31 cellular contexts compared by ENCODE assay signal in genomic region chr16:57754354-57755060, GRCh38. TPM values are rescaled to one million over a fixed set of nuclear protein-coding genes. Genes with fewer than 3 reads are reported as not detected.
DNase-seq lines count a peak whose midpoint lies in the region; ATAC-seq and TF ChIP-seq lines count a peak whose summit lies in the region.
"Had no signal": no experiment of that assay in that cellular context is flagged by ENCODE, and none has a peak within 500 bp of the region (broad histone marks: within the 10 kb centered on the region; RNA-seq: fewer than 3 reads in every experiment).

No MANE protein-coding gene starts in this region.

- H3K27ac Mint-ChIP-seq in endodermal cell = peak overlapping the region; percentile 53
- H3K27ac Mint-ChIP-seq in stimulated activated effector memory CD8-positive, alpha-beta T cell treated with anti-CD3 and anti-CD28 coated beads, Interleukin-12 subunit alpha, Interleukin-12 subunit beta, amount 100 ng/mL, for 72 hours = peak overlapping the region; percentile 62
- H3K27ac Mint-ChIP-seq: activated naive CD4-positive, alpha-beta T cell treated with anti-CD3 and anti-CD28 coated beads, Interleukin-2, amount 50 U/mL, for 24 hours had no signal

- H3K36me3 Mint-ChIP-seq in endodermal cell (ENCODE audit: low read depth) = peaks cover 21% of the 10 kb centered on the region
- H3K36me3 Mint-ChIP-seq in stimulated activated effector memory CD8-positive, alpha-beta T cell treated with anti-CD3 and anti-CD28 coated beads, Interleukin-12 subunit alpha, Interleukin-12 subunit beta, amount 100 ng/mL, for 72 hours = peaks cover 21% of the 10 kb centered on the region
- H3K36me3 Mint-ChIP-seq: activated naive CD4-positive, alpha-beta T cell treated with anti-CD3 and anti-CD28 coated beads, Interleukin-2, amount 50 U/mL, for 24 hours; natural killer cell treated with Interleukin-12 subunit alpha and Interleukin-12 subunit beta and Interleukin-15 and Interleukin-18, amount 100 ng/mL, for 72 hours had no signal

- peaks cover 0 to 80% (median 10%) of the 10 kb centered on the region in 9 donors for H3K36me3 ChIP-seq in heart right ventricle
- H3K36me3 ChIP-seq in HUES6 (ENCODE audit: control insufficient read depth, insufficient read depth, low read length) = peaks cover 69% of the 10 kb centered on the region
- peaks cover 8% of the 10 kb centered on the region for H3K36me3 ChIP-seq in endodermal cell (ENCODE audit: control insufficient read depth, insufficient read depth, low read length)
- H3K36me3 ChIP-seq: transverse colon had no signal

- H3K4me3 ChIP-seq in heart right ventricle (no peak overlapping the region), HUES6 (ENCODE audit: low read depth, low read length) (no peak overlapping the region), endodermal cell (ENCODE audit: low read length) (no peak overlapping the region)
- H3K4me3 ChIP-seq: ascending aorta, dorsolateral prefrontal cortex, pancreas, Peyer's patch, smooth muscle cell, transverse colon had no signal

- ATAC-seq in Right ventricle myocardium inferior = no peak
- no peak for ATAC-seq in heart right ventricle
- no peak for ATAC-seq in stimulated activated effector memory CD8-positive, alpha-beta T cell treated with anti-CD3 and anti-CD28 coated beads, Interleukin-12 subunit alpha, Interleukin-12 subunit beta, amount 100 ng/mL, for 72 hours
- ATAC-seq in GM19328 (IDR thresholded peaks at IDR 0.05; ENCODE audit: unreplicated experiment) = no peak
- ATAC-seq: natural killer cell treated with Interleukin-12 subunit alpha and Interleukin-12 subunit beta and Interleukin-15 and Interleukin-18, amount 100 ng/mL, for 72 hours; pancreas had no signal

- intact Hi-C loops in Right ventricle myocardium inferior (cut with DNase I) (loop anchor here (10.0 kb wide), 1 partner anchor 250 kb away; the partner anchor contains the start of genes USB1 and ZNF319), heart right ventricle (cut with DNase I) (loop anchor here in 7 of 10 donors (5.0 to 10.0 kb wide), 6 partner anchors 48 to 253 kb away; partner anchors contain the start of genes USB1 (in 3 of the 7), ZNF319 (in 3 of the 7) and KIFC3 (in 2 of the 7))

- H3K9me3 ChIP-seq in heart right ventricle (no peaks in the 10 kb centered on the region), HUES6 (ENCODE audit: control insufficient read depth, insufficient read depth, low read depth, low read length) (no peaks in the 10 kb centered on the region), endodermal cell (ENCODE audit: control insufficient read depth, low read length) (no peaks in the 10 kb centered on the region)
- H3K9me3 ChIP-seq: ascending aorta, pancreas, Peyer's patch, transverse colon had no signal

- no peaks in the 10 kb centered on the region for H3K27me3 Mint-ChIP-seq in endodermal cell (ENCODE audit: insufficient read depth)
- H3K27me3 Mint-ChIP-seq: activated naive CD4-positive, alpha-beta T cell treated with anti-CD3 and anti-CD28 coated beads, Interleukin-2, amount 50 U/mL, for 24 hours; natural killer cell treated with Interleukin-12 subunit alpha and Interleukin-12 subunit beta and Interleukin-15 and Interleukin-18, amount 100 ng/mL, for 72 hours had no signal

- WGBS in heart right ventricle, 2 donors = 85 to 91% methylated on average over 9 of the region's 9 CpGs
- 81 to 82% methylated on average over 3 to 9 of the region's 9 CpGs for WGBS in endodermal cell (ENCODE audit: insufficient coverage in 1 of 2, insufficient read length in 1 of 2), 2 experiments

- no peak overlapping the region for H3K4me3 Mint-ChIP-seq in endodermal cell
- no peak overlapping the region for H3K4me3 Mint-ChIP-seq in stimulated activated effector memory CD8-positive, alpha-beta T cell treated with anti-CD3 and anti-CD28 coated beads, Interleukin-12 subunit alpha, Interleukin-12 subunit beta, amount 100 ng/mL, for 72 hours
- H3K4me3 Mint-ChIP-seq: activated naive CD4-positive, alpha-beta T cell treated with anti-CD3 and anti-CD28 coated beads, Interleukin-2, amount 50 U/mL, for 24 hours; CD14-positive monocyte; natural killer cell treated with Interleukin-12 subunit alpha and Interleukin-12 subunit beta and Interleukin-15 and Interleukin-18, amount 100 ng/mL, for 72 hours had no signal

- H3K4me1 ChIP-seq in heart right ventricle (peaks cover 0 to 27% (median 17%) of the 10 kb centered on the region in 9 donors), HUES6 (ENCODE audit: control insufficient read depth, insufficient read depth, low read length) (peaks cover 19% of the 10 kb centered on the region; the same call in 1 of the 2 replicates), endodermal cell (ENCODE audit: control insufficient read depth, insufficient read depth, low read length) (no peaks in the 10 kb centered on the region)
- H3K4me1 ChIP-seq: ascending aorta, pancreas, Peyer's patch, transverse colon had no signal

- H3K4me1 Mint-ChIP-seq in endodermal cell = no peaks in the 10 kb centered on the region
- H3K4me1 Mint-ChIP-seq in stimulated activated effector memory CD8-positive, alpha-beta T cell treated with anti-CD3 and anti-CD28 coated beads, Interleukin-12 subunit alpha, Interleukin-12 subunit beta, amount 100 ng/mL, for 72 hours = peaks cover 30% of the 10 kb centered on the region
- H3K4me1 Mint-ChIP-seq: activated naive CD4-positive, alpha-beta T cell treated with anti-CD3 and anti-CD28 coated beads, Interleukin-2, amount 50 U/mL, for 24 hours; CD14-positive monocyte had no signal

- H3K27ac ChIP-seq in heart right ventricle = no peak overlapping the region
- no peak overlapping the region for H3K27ac ChIP-seq in HUES6 (ENCODE audit: low read depth, low read length)
- peak overlapping the region; percentile 13 for H3K27ac ChIP-seq in endodermal cell (ENCODE audit: low read depth, low read length)
- H3K27ac ChIP-seq: ascending aorta, pancreas, Peyer's patch, transverse colon had no signal

- TF ChIP-seq CTCF in heart right ventricle (IDR thresholded peaks at IDR 0.05) = no peak
- no peak for TF ChIP-seq CTCF in endodermal cell (conservative IDR thresholded peaks at IDR 0.05)

- peak; percentile 30 for DNase-seq in Right ventricle myocardium inferior (ENCODE audit: missing footprints)
- no peak for DNase-seq in heart right ventricle
- DNase-seq in endodermal cell = no peak
- DNase-seq in stimulated activated effector memory CD8-positive, alpha-beta T cell treated with anti-CD3 and anti-CD28 coated beads, Interleukin-12 subunit alpha, Interleukin-12 subunit beta, amount 100 ng/mL, for 72 hours (ENCODE audit: low spot score in 2 of 2) = no peak
- DNase-seq in T-helper 2 cell = no peak
- DNase-seq in NOMO-1 treated with dmso at 0.1 percent for 144 hours (lab: John Stamatoyannopoulos, UW; ENCODE audit: unreplicated experiment) = no peak
- DNase-seq: activated CD4-positive, CD25-positive, alpha-beta regulatory T cell treated with anti-CD3 and anti-CD28 coated beads, Interleukin-2, amount 50 U/mL, for 72 hours; DND-41; dorsolateral prefrontal cortex; HCEC 1CT; KG1; midbrain; MM.1S; NCI-H2029 treated with DMSO at 0.1 percent for 48 hours; NCI-H526; Peyer's patch; retina; stimulated activated CD4-positive, alpha-beta T cell treated with anti-CD3 and anti-CD28 coated beads, Interleukin-1b, Interleukin-23, amount 100 ng/mL, for 48 hours; stimulated activated CD8-positive, alpha-beta memory T cell treated with anti-CD3 and anti-CD28 coated beads, Interleukin-4, amount 100 ng/mL, for 48 hours; T-helper 1 cell; transverse colon had no signal

- no peaks in the 10 kb centered on the region for H3K27me3 ChIP-seq in heart right ventricle
- H3K27me3 ChIP-seq in HUES6 (ENCODE audit: control insufficient read depth, insufficient read depth, low read length) = no peaks in the 10 kb centered on the region
- no peaks in the 10 kb centered on the region for H3K27me3 ChIP-seq in endodermal cell (ENCODE audit: control insufficient read depth, insufficient read depth, low read length, poor library complexity, severe bottlenecking)
- H3K27me3 ChIP-seq: ascending aorta, dorsolateral prefrontal cortex, pancreas, Peyer's patch, transverse colon had no signal

- no peaks in the 10 kb centered on the region for H3K9me3 Mint-ChIP-seq in endodermal cell
- no peaks in the 10 kb centered on the region for H3K9me3 Mint-ChIP-seq in stimulated activated effector memory CD8-positive, alpha-beta T cell treated with anti-CD3 and anti-CD28 coated beads, Interleukin-12 subunit alpha, Interleukin-12 subunit beta, amount 100 ng/mL, for 72 hours
- H3K9me3 Mint-ChIP-seq: activated naive CD4-positive, alpha-beta T cell treated with anti-CD3 and anti-CD28 coated beads, Interleukin-2, amount 50 U/mL, for 24 hours; natural killer cell treated with Interleukin-12 subunit alpha and Interleukin-12 subunit beta and Interleukin-15 and Interleukin-18, amount 100 ng/mL, for 72 hours had no signal

- H3K9ac ChIP-seq in HUES6 (ENCODE audit: low read length) = peak overlapping the region; percentile 5
- no peak overlapping the region for H3K9ac ChIP-seq in endodermal cell (ENCODE audit: extremely low read depth, low read length, poor library complexity, severe bottlenecking)

RNA-seq across cellular contexts. Expression of gene KATNB1, which starts 18.9 kb away (rescaled TPM):
- total RNA-seq in Right ventricle myocardium inferior (8.5 TPM), heart right ventricle (10 to 100 TPM in 7 of 10 donors, 1 to 10 TPM in 3; 9.0 to 14.0 (median 11.0) TPM), endodermal cell (10 to 100 TPM; 26.1 to 32.4 TPM)
- polyA plus RNA-seq in heart right ventricle = 10 to 100 TPM in 1 of 2 donors, 1 to 10 TPM in 1; 9.8 to 15.1 TPM
- 35.1 TPM for polyA plus RNA-seq in endodermal cell (2013, experiment 1 of 2)
- 29.6 TPM for polyA plus RNA-seq in endodermal cell (2013, experiment 2 of 2)

RNA-seq across cellular contexts. Expression of gene KIFC3, which starts 47.8 kb away (rescaled TPM):
- total RNA-seq in Right ventricle myocardium inferior (55.3 TPM), heart right ventricle (10 to 100 TPM; 42.5 to 91.4 (median 63.5) TPM), endodermal cell (10 to 100 TPM; 39.2 to 39.3 TPM)
- 10 to 100 TPM; 47.4 to 97.4 TPM for polyA plus RNA-seq in heart right ventricle
- polyA plus RNA-seq in endodermal cell (2013, experiment 1 of 2) = 18.0 TPM
- 22.9 TPM for polyA plus RNA-seq in endodermal cell (2013, experiment 2 of 2)

RNA-seq across cellular contexts. Expression of gene DRC7, which starts 59.9 kb away (rescaled TPM):
- not detected for total RNA-seq in Right ventricle myocardium inferior
- under 1 TPM in 1 of 10 donors, not detected in 9; 0.09 TPM for total RNA-seq in heart right ventricle
- not detected for polyA plus RNA-seq in heart right ventricle
- 1 to 10 TPM; 1.6 to 1.8 TPM for total RNA-seq in endodermal cell
- polyA plus RNA-seq in endodermal cell (2013, experiment 1 of 2) = 0.25 TPM
- 0.46 TPM for polyA plus RNA-seq in endodermal cell (2013, experiment 2 of 2)
- total RNA-seq: ascending aorta; glomerular endothelial cell; HT1080; natural killer cell treated with Interleukin-12 subunit alpha and Interleukin-12 subunit beta and Interleukin-15 and Interleukin-18, amount 100 ng/mL, for 72 hours; Peyer's patch; transverse colon had no signal
- polyA plus RNA-seq: smooth muscle cell had no signal
